8 cellular contexts compared by ENCODE assay signal in the genomic region with DNA sequence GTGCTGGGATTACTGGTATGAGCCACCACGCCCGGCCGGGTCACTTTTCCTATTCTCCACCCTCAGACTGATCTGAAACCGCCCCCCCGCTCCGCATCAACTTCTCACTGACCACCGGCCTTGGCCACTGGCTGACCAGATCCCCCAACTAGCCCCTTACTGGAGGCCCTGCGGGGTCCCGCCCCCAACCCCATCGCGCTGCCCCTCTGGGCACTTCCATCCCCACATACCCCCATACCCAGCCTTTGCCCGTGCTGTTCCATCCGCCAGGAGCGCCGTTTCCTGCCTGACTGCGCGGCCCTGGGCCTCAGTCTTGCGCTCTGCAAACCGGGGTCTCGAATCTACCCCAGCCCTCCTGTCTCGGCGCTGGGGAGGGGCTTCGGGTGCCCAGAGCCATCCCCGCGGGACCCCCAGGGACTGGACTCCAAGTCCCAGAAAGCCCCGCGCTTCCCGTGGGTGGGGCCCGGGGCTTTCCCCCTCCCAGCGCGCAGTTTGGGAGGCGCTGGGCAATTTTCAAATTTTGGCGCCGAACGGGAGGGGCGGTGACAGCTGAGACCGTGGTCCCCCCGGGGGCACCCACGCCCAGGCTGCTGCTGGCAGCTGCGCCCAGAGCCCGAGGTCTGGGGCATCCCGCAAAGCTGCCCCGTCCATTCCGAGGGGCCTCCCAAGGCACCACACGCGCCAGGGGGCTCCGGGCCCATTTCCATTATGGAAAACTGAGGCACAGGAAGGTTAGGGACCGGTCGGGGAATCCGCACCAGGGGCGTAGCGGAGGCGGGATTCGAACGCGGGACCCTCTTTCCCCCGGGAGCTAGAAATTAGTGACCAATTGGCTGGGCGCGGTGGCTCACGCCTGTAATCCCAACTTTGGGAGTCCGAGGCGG. TPM values are rescaled to one million over a fixed set of nuclear protein-coding genes. Genes with fewer than 3 reads are reported as not detected.
A peak's percentile ranks its signal among the peaks of the same experiment; 100 is the strongest.
DNase-seq lines count a peak whose midpoint lies in the region; ATAC-seq and TF ChIP-seq lines count a peak whose summit lies in the region.

No MANE protein-coding gene starts in this region.

- peaks cover 4% of the 10 kb centered on the region for H3K27me3 Mint-ChIP-seq in activated naive CD8-positive, alpha-beta T cell treated with anti-CD3 and anti-CD28 coated beads for 36 hours

- CTCF ChIA-PET in Panc1 (lab: Charles Lee) = no interaction called here

- POLR2A ChIA-PET in Panc1 (lab: Charles Lee) = no interaction called here

- peak overlapping the region; percentile 86 to 99 (median 94) for H3K4me2 ChIP-seq in BLaER1 treated with 17β-estradiol and CSF1 and Interleukin-3, amounts not matched to agents 10 nM and 100 nM

- no peaks in the 10 kb centered on the region for H3K9me3 Mint-ChIP-seq in activated naive CD8-positive, alpha-beta T cell treated with anti-CD3 and anti-CD28 coated beads for 36 hours

- WGBS in right cardiac atrium = 3% methylated on average over 62 of the region's 62 CpGs

- H3K36me3 ChIP-seq in BLaER1 treated with 17β-estradiol and CSF1 and Interleukin-3, amounts not matched to agents 10 nM and 100 nM = no peaks in the 10 kb centered on the region; a peak in 1 of 22 replicates
- H3K36me3 ChIP-seq in Panc1 (ENCODE audit: control insufficient read depth, insufficient read depth, low read length) = no peaks in the 10 kb centered on the region; the same call in 1 of the 2 replicates
- H3K36me3 ChIP-seq in gastrocnemius medialis = no peaks in the 10 kb centered on the region

- peak overlapping the region; percentile 61 to 84 (median 82) for H3K9ac ChIP-seq in BLaER1 treated with 17β-estradiol and CSF1 and Interleukin-3, amounts not matched to agents 10 nM and 100 nM

- intact Hi-C loops in Panc1 (cut with micrococcal nuclease; ENCODE audit: unreplicated experiment) = no loop called here
- intact Hi-C loops in right cardiac atrium (cut with DNase I) = no loop called here
- intact Hi-C loops in gastrocnemius medialis (cut with DNase I; ENCODE audit: low total_unique reads) = no loop called here

- H3K4me3 Mint-ChIP-seq in activated naive CD8-positive, alpha-beta T cell treated with anti-CD3 and anti-CD28 coated beads for 36 hours = peak overlapping the region; percentile 90

- no peaks in the 10 kb centered on the region for H3K27me3 ChIP-seq in BLaER1 treated with 17β-estradiol and CSF1 and Interleukin-3, amounts not matched to agents 10 nM and 100 nM
- H3K27me3 ChIP-seq in Panc1 (ENCODE audit: control insufficient read depth, insufficient read depth, low read length) (no peaks in the 10 kb centered on the region), right cardiac atrium (ENCODE audit: control insufficient read depth, insufficient read depth) (no peaks in the 10 kb centered on the region), gastrocnemius medialis (no peaks in the 10 kb centered on the region)

- peak overlapping the region in 9 of 11 experiments; percentile 66 to 88 (median 82); a peak in 19 of 22 replicates for H3K27ac ChIP-seq in BLaER1 treated with 17β-estradiol and CSF1 and Interleukin-3, amounts not matched to agents 10 nM and 100 nM
- H3K27ac ChIP-seq in Panc1 (ENCODE audit: low read length) = peak overlapping the region; percentile 87
- no peak overlapping the region for H3K27ac ChIP-seq in right cardiac atrium (ENCODE audit: low read length)
- H3K27ac ChIP-seq in gastrocnemius medialis = peak overlapping the region in 1 of 4 donors; percentile 29

- no TSS peak for BruUV-seq in Panc1 (replicated peaks; lab: Mats Ljungman, UMichigan)

- H3K4me1 Mint-ChIP-seq in activated naive CD8-positive, alpha-beta T cell treated with anti-CD3 and anti-CD28 coated beads for 36 hours = peaks cover 12% of the 10 kb centered on the region

- no peaks in the 10 kb centered on the region for H4K20me1 ChIP-seq in BLaER1 treated with 17β-estradiol and CSF1 and Interleukin-3, amounts not matched to agents 10 nM and 100 nM

- H3K9me3 ChIP-seq in BLaER1 treated with 17β-estradiol and CSF1 and Interleukin-3, amounts not matched to agents 10 nM and 100 nM (replicated peaks in 1 of 11) = no peaks in the 10 kb centered on the region
- no peaks in the 10 kb centered on the region for H3K9me3 ChIP-seq in Panc1 (ENCODE audit: control insufficient read depth, insufficient read depth, low read depth, low read length)
- H3K9me3 ChIP-seq in right cardiac atrium (ENCODE audit: control insufficient read depth, low read length) = no peaks in the 10 kb centered on the region
- no peaks in the 10 kb centered on the region for H3K9me3 ChIP-seq in gastrocnemius medialis

- no peak for TF ChIP-seq POLR2A in gastrocnemius medialis (IDR thresholded peaks at IDR 0.05)

- H3K36me3 Mint-ChIP-seq in activated naive CD8-positive, alpha-beta T cell treated with anti-CD3 and anti-CD28 coated beads for 36 hours = peaks cover 3% of the 10 kb centered on the region

- TF ChIP-seq CTCF in GM20000 (IDR thresholded peaks at IDR 0.05; ENCODE audit: extremely low read depth, missing control alignments) (no peak), Panc1 (IDR thresholded peaks at IDR 0.05) (no peak), gastrocnemius medialis (IDR thresholded peaks at IDR 0.05 in 4 of 5, conservative IDR thresholded peaks at IDR 0.05 in 1 of 5) (peak in 1 of 5 experiments; percentile 30)

- in situ Hi-C loops in Panc1 (cut with HindIII; ENCODE audit: low pct_unique_long_range_greater_than_20kb, low sequenced_read_pairs) (no loop called here), gastrocnemius medialis (cut with MboI; ENCODE audit: low sequenced_read_pairs in 4 of 4) (loop anchor here in 2 of 4 donors (10.0 kb wide), 2 partner anchors 123 to 153 kb away; no protein-coding TSS in a partner anchor)

- peak overlapping the region; percentile 69 for H3K27ac Mint-ChIP-seq in activated naive CD8-positive, alpha-beta T cell treated with anti-CD3 and anti-CD28 coated beads for 36 hours

- peak; percentile 90 for DNase-seq in GM20000 (ENCODE audit: low spot score)
- DNase-seq in Panc1 (ENCODE audit: low read depth, low spot score) = no peak
- peak; percentile 82 for DNase-seq in activated naive CD8-positive, alpha-beta T cell treated with anti-CD3 and anti-CD28 coated beads for 36 hours
- DNase-seq in right cardiac atrium = peak; percentile 74 to 87 (median 86)
- no peak for DNase-seq in gastrocnemius medialis
- DNase-seq in NCI-H748 (lab: John Stamatoyannopoulos, UW; ENCODE audit: unreplicated experiment) = no peak
- no peak for DNase-seq in mucosa of gallbladder (ENCODE audit: low spot score)

- peaks cover 17 to 59% (median 40%) of the 10 kb centered on the region in 10 experiments for H3K4me1 ChIP-seq in BLaER1 treated with 17β-estradiol and CSF1 and Interleukin-3, amounts not matched to agents 10 nM and 100 nM
- H3K4me1 ChIP-seq in Panc1 (ENCODE audit: control insufficient read depth, insufficient read depth, low read length) = peaks cover 4% of the 10 kb centered on the region
- no peaks in the 10 kb centered on the region for H3K4me1 ChIP-seq in right cardiac atrium (ENCODE audit: control insufficient read depth, insufficient read depth, low read length)
- peaks cover 3 to 16% of the 10 kb centered on the region in 2 donors for H3K4me1 ChIP-seq in gastrocnemius medialis

- peak overlapping the region; percentile 62 to 83 (median 70) for H3K4me3 ChIP-seq in BLaER1 treated with 17β-estradiol and CSF1 and Interleukin-3, amounts not matched to agents 10 nM and 100 nM
- peak overlapping the region; percentile 60 to 67 for H3K4me3 ChIP-seq in Panc1 (ENCODE audit: low read depth in 2 of 2, low read length in 2 of 2)
- peak overlapping the region; percentile 84 for H3K4me3 ChIP-seq in right cardiac atrium (ENCODE audit: low read length)
- peak overlapping the region; percentile 57 to 86 (median 68) for H3K4me3 ChIP-seq in gastrocnemius medialis

- ATAC-seq in Panc1 (peak; percentile 87), right cardiac atrium (peak; percentile 76 to 79), gastrocnemius medialis (peak in 1 of 2 donors; percentile 36)

RNA-seq across cellular contexts. Expression of a gene that starts 5.2 kb away (rescaled TPM):
- total RNA-seq in Panc1 (2021; ENCODE audit: unreplicated experiment) = 159 TPM
- polyA plus RNA-seq in Panc1 (2012; ENCODE audit: insufficient read length) = 166 TPM
- 100 to 1,000 TPM; 105 to 107 TPM for total RNA-seq in activated naive CD8-positive, alpha-beta T cell treated with anti-CD3 and anti-CD28 coated beads for 36 hours
- 10 to 100 TPM in 3 of 4 donors, 1 to 10 TPM in 1; 9.6 to 21.6 (median 14.9) TPM for total RNA-seq in right cardiac atrium
- polyA plus RNA-seq in right cardiac atrium = 12.1 TPM
- total RNA-seq in gastrocnemius medialis = 10 to 100 TPM; 14.8 to 34.1 (median 23.6) TPM
- total RNA-seq in mucosa of gallbladder = 23.9 TPM

RNA-seq across cellular contexts. Expression of a gene that starts 13.9 kb away (rescaled TPM):
- total RNA-seq in Panc1 (2021; ENCODE audit: unreplicated experiment) = 56.2 TPM
- 43.3 TPM for polyA plus RNA-seq in Panc1 (2012; ENCODE audit: insufficient read length)
- 10 to 100 TPM; 83.0 to 97.2 TPM for total RNA-seq in activated naive CD8-positive, alpha-beta T cell treated with anti-CD3 and anti-CD28 coated beads for 36 hours
- total RNA-seq in right cardiac atrium = 100 to 1,000 TPM in 2 of 4 donors, 10 to 100 TPM in 2; 52.4 to 205 (median 78.9) TPM
- polyA plus RNA-seq in right cardiac atrium = 195 TPM
- 10 to 100 TPM; 32.2 to 48.7 (median 41.7) TPM for total RNA-seq in gastrocnemius medialis
- 59.8 TPM for total RNA-seq in mucosa of gallbladder

RNA-seq across cellular contexts. Expression of a gene that starts 34.6 kb away (rescaled TPM):
- total RNA-seq in Panc1 (2021; ENCODE audit: unreplicated experiment) (128 TPM), right cardiac atrium (10 to 100 TPM; 73.9 to 91.2 (median 81.2) TPM), gastrocnemius medialis (10 to 100 TPM; 23.7 to 60.3 (median 46.8) TPM), mucosa of gallbladder (76.4 TPM)
- polyA plus RNA-seq in Panc1 (2012; ENCODE audit: insufficient read length) = 172 TPM
- total RNA-seq in activated naive CD8-positive, alpha-beta T cell treated with anti-CD3 and anti-CD28 coated beads for 36 hours = 100 to 1,000 TPM; 179 to 184 TPM
- polyA plus RNA-seq in right cardiac atrium = 69.6 TPM

Comparison
In these comparisons a context has a peak if more than half of its experiments do, and no peak if none do; other contexts are left out.
1. DNase-seq: peak in GM20000 (single experiment), activated naive CD8-positive, alpha-beta T cell treated with anti-CD3 and anti-CD28 coated beads for 36 hours (single experiment) and right cardiac atrium (3 of 3); none in Panc1 (single experiment), gastrocnemius medialis (0 of 2), NCI-H748 (single experiment) and mucosa of gallbladder (single experiment).
2. Peak in every context shown above with its lines, with median percentiles within 50 percentile points of each other: H3K4me3 ChIP-seq.